Comparison of ENCODE assay signal across 20 cellular contexts in genomic region chr11:100726709-100727108, GRCh38. TPM values are rescaled to one million over a fixed set of nuclear protein-coding genes. Genes with fewer than 3 reads are reported as not detected.
DNase-seq lines count a peak whose midpoint lies in the region; ATAC-seq and TF ChIP-seq lines count a peak whose summit lies in the region.
"Had no signal": no experiment of that assay in that cellular context is flagged by ENCODE, and none has a peak within 500 bp of the region (broad histone marks: within the 10 kb centered on the region; RNA-seq: fewer than 3 reads in every experiment).

No MANE protein-coding gene starts in this region.

- H3K56ac ChIP-seq in H9 (ENCODE audit: insufficient read length, low read depth, low read length), result no peak overlapping the region

- H3K4ac ChIP-seq in H9 (ENCODE audit: low read depth, low read length), result no peak overlapping the region

- H3K79me2 ChIP-seq in GM23338 (replicated peaks; ENCODE audit: insufficient read depth) (peaks cover 67% of the 10 kb centered on the region), H9 (ENCODE audit: insufficient read depth, low read length) (no peaks in the 10 kb centered on the region)

- H3K36me3 ChIP-seq in GM23338 (ENCODE audit: insufficient read depth), result no peaks in the 10 kb centered on the region
- H3K36me3 ChIP-seq in iPS-20b (ENCODE audit: insufficient read depth, low read depth, low read length), result no peaks in the 10 kb centered on the region
- H3K36me3 ChIP-seq: BLaER1 treated with 17β-estradiol and CSF1 and Interleukin-3, amounts not matched to agents 10 nM and 100 nM had no signal

- H3K27ac Mint-ChIP-seq in GM23338 (peak overlapping the region; percentile 90), H9 (peak overlapping the region; percentile 1 to 90 (median 84); a peak in 5 of 7 replicates)
- H3K27ac Mint-ChIP-seq: CD4-positive, alpha-beta memory T cell had no signal

- H2BK12ac ChIP-seq in H9 (ENCODE audit: insufficient read length, low read depth, low read length), result no peak overlapping the region

- TF ChIP-seq CTCF in GM23338 (conservative IDR thresholded peaks at IDR 0.05; ENCODE audit: low read depth in 2 of 2) (no peak), H9 (conservative IDR thresholded peaks at IDR 0.05) (no peak)

- DNase-seq in GM23338 (ENCODE audit: low spot score) (peak; percentile 62), H9 (no peak), NCI-H748 treated with DMSO at 0.1 percent for 48 hours (lab: John Stamatoyannopoulos, UW) (peak; percentile 28), NOMO-1 treated with DMSO at 0.1 percent for 48 hours (lab: John Stamatoyannopoulos, UW; ENCODE audit: unreplicated experiment) (no peak), NCI-H146 treated with DMSO at 0.1 percent for 48 hours (lab: John Stamatoyannopoulos, UW; ENCODE audit: unreplicated experiment) (no peak), SIG-M5 (lab: John Stamatoyannopoulos, UW) (no peak)
- no peak for DNase-seq in activated CD4-positive, alpha-beta T cell treated with anti-CD3 and anti-CD28 coated beads, Interleukin-2, amount 50 U/mL, for 1 hour
- DNase-seq: CD4-positive, alpha-beta memory T cell; GM23248; Karpas-422; MV-4-11; NCI-H1105 treated with DMSO at 0.1 percent for 48 hours; NCI-H187; NCI-H2227 treated with DMSO at 0.1 percent for 48 hours; NCI-H510A; NCI-H82; OCI-M1 had no signal

- H2BK15ac ChIP-seq in H9 (ENCODE audit: low read depth, low read length), result no peak overlapping the region

- H3K4me1 Mint-ChIP-seq in GM23338 (peaks cover 58% of the 10 kb centered on the region), H9 (peaks cover 58 to 65% of the 10 kb centered on the region in 2 experiments)
- H3K4me1 Mint-ChIP-seq: CD4-positive, alpha-beta memory T cell had no signal

- H3K27me3 ChIP-seq in GM23338 (ENCODE audit: insufficient read depth) (no peaks in the 10 kb centered on the region), H9 (ENCODE audit: insufficient read depth, low read length) (no peaks in the 10 kb centered on the region), iPS-20b (ENCODE audit: insufficient read depth, low read length) (no peaks in the 10 kb centered on the region)
- H3K27me3 ChIP-seq: BLaER1 treated with 17β-estradiol and CSF1 and Interleukin-3, amounts not matched to agents 10 nM and 100 nM had no signal

- H2AFZ ChIP-seq in GM23338 (no peak overlapping the region), H9 (ENCODE audit: low read length) (no peak overlapping the region)
- H2AFZ ChIP-seq: GM23248 had no signal

- peak overlapping the region; percentile 32; the same call in 2 of the 3 replicates for H3K4me3 Mint-ChIP-seq in GM23338
- H3K4me3 Mint-ChIP-seq in H9, result peak overlapping the region in 1 of 2 experiments; percentile 36; a peak in 3 of 5 replicates
- H3K4me3 Mint-ChIP-seq: CD4-positive, alpha-beta memory T cell had no signal

- H3K18ac ChIP-seq in H9 (ENCODE audit: insufficient read length, low read depth, low read length), result no peak overlapping the region

- H3K9me3 ChIP-seq in H9 (ENCODE audit: control insufficient read depth, low read depth, low read length) (no peaks in the 10 kb centered on the region), iPS-20b (ENCODE audit: insufficient read depth, low read depth, low read length) (no peaks in the 10 kb centered on the region)

- no peak overlapping the region for H2BK20ac ChIP-seq in H9 (ENCODE audit: low read depth, low read length, poor library complexity, severe bottlenecking)

- no peak overlapping the region for H3T11ph ChIP-seq in H9 (ENCODE audit: low read length)

- no peak overlapping the region for H4K5ac ChIP-seq in H9 (ENCODE audit: insufficient read length, low read depth, low read length)

- no peaks in the 10 kb centered on the region for H3K79me1 ChIP-seq in H9 (ENCODE audit: insufficient read depth, low read depth, low read length, poor library complexity, severe bottlenecking)

- H3K27ac ChIP-seq in GM23338 (ENCODE audit: low read depth) (peak overlapping the region; percentile 67), H9 (ENCODE audit: insufficient read length, low read depth, low read length) (peak overlapping the region; percentile 91), iPS-20b (ENCODE audit: low read length) (peak overlapping the region; percentile 72)
- H3K27ac ChIP-seq: BLaER1 treated with 17β-estradiol and CSF1 and Interleukin-3, amounts not matched to agents 10 nM and 100 nM; GM23248 had no signal

- no peak overlapping the region for H3K23ac ChIP-seq in H9 (ENCODE audit: insufficient read length, low read depth, low read length)

- H2AK5ac ChIP-seq in H9 (ENCODE audit: insufficient read length, low read length), result no peak overlapping the region

- H3K4me3 ChIP-seq in GM23338 (0 out of 2 replicates have a peak overlapping the region, but pooled peaks have one; percentile 7), iPS-20b (ENCODE audit: low read length) (peak overlapping the region; percentile 20; the same call in 1 of the 2 replicates)
- H3K4me3 ChIP-seq: BLaER1 treated with 17β-estradiol and CSF1 and Interleukin-3, amounts not matched to agents 10 nM and 100 nM; GM23248 had no signal

- no peaks in the 10 kb centered on the region for H3K23me2 ChIP-seq in H9 (ENCODE audit: insufficient read length, low read depth, low read length, poor library complexity, severe bottlenecking)

- H4K91ac ChIP-seq in H9 (ENCODE audit: insufficient read length, low read depth, low read length), result no peak overlapping the region

- H3K4me1 ChIP-seq in GM23338 (ENCODE audit: insufficient read depth) (peaks cover 42% of the 10 kb centered on the region), H9 (ENCODE audit: insufficient read depth, low read length) (peaks cover 13% of the 10 kb centered on the region), iPS-20b (ENCODE audit: insufficient read depth, low read length) (peaks cover 50% of the 10 kb centered on the region)
- H3K4me1 ChIP-seq: BLaER1 treated with 17β-estradiol and CSF1 and Interleukin-3, amounts not matched to agents 10 nM and 100 nM had no signal

- no peak overlapping the region for H2BK120ac ChIP-seq in H9 (ENCODE audit: low read depth, low read length, poor library complexity, severe bottlenecking)

- H3K9me3 Mint-ChIP-seq in GM23338 (no peaks in the 10 kb centered on the region), H9 (no peaks in the 10 kb centered on the region)

- no peak overlapping the region for H4K8ac ChIP-seq in H9 (replicated peaks; ENCODE audit: insufficient read length, low read depth, low read length)

- no peak overlapping the region for H2BK5ac ChIP-seq in H9 (ENCODE audit: insufficient read length, low read length)

- ATAC-seq in GM23338, result peak; percentile 81

- no peaks in the 10 kb centered on the region for H4K20me1 ChIP-seq in GM23338 (replicated peaks; ENCODE audit: insufficient read depth)
- H4K20me1 ChIP-seq in H9 (ENCODE audit: control insufficient read depth, insufficient read depth, insufficient read length), result no peaks in the 10 kb centered on the region

- H3K27me3 Mint-ChIP-seq in GM23338 (ENCODE audit: insufficient read depth, low read depth, poor library complexity) (peaks cover 4% of the 10 kb centered on the region), H9 (ENCODE audit: low read depth) (no peaks in the 10 kb centered on the region)
- H3K27me3 Mint-ChIP-seq: CD4-positive, alpha-beta memory T cell had no signal

- H3K9ac ChIP-seq in H9 (ENCODE audit: extremely low read depth, insufficient read length, low read length) (no peak overlapping the region), iPS-20b (ENCODE audit: low read depth, low read length) (no peak overlapping the region)
- H3K9ac ChIP-seq: BLaER1 treated with 17β-estradiol and CSF1 and Interleukin-3, amounts not matched to agents 10 nM and 100 nM; GM23248 had no signal

- no peaks in the 10 kb centered on the region for H3K9me2 ChIP-seq in GM23338 (ENCODE audit: insufficient read depth)

- H3K36me3 Mint-ChIP-seq in GM23338 (ENCODE audit: low read depth), result no peaks in the 10 kb centered on the region
- H3K36me3 Mint-ChIP-seq in H9 (ENCODE audit: insufficient read depth in 1 of 3, low read depth in 3 of 3), result no peaks in the 10 kb centered on the region
- H3K36me3 Mint-ChIP-seq: CD4-positive, alpha-beta memory T cell had no signal

- H3F3A ChIP-seq in GM23338 (replicated peaks; ENCODE audit: low read depth), result no peaks in the 10 kb centered on the region

- H3K4me2 ChIP-seq in GM23338, result peak overlapping the region; percentile 6
- H3K4me2 ChIP-seq in H9 (ENCODE audit: insufficient read depth, insufficient read length, low read length), result peak overlapping the region; percentile 49
- H3K4me2 ChIP-seq: BLaER1 treated with 17β-estradiol and CSF1 and Interleukin-3, amounts not matched to agents 10 nM and 100 nM had no signal

- no peak overlapping the region for H3K14ac ChIP-seq in H9 (ENCODE audit: insufficient read depth, low read length)

- WGBS in H9 (ENCODE audit: extremely low coverage, insufficient read length, low lambda C conversion rate), result no CpG with 5 or more reads among the region's 1 CpG

TF ChIP-seq in GM23338, 12 proteins besides CTCF, POLR2A, EP300 and RAD21 (continues in another document):
- TF ChIP-seq POLR2AphosphoS5 (IDR thresholded peaks at IDR 0.05; ENCODE audit: low read depth), result no peak

RNA-seq across cellular contexts. Expression of gene ARHGAP42, which starts 39.6 kb away (rescaled TPM):
- total RNA-seq in GM23338 (2014; rRNA removed; shearing (Covaris generic)), result 32.2 and 35.7 TPM in 2 replicates
- polyA plus RNA-seq in GM23338 (2016; fragmentation: Nextera tagmentation; extraction: Ambion mirVana), result 23.5 and 23.7 TPM in 2 replicates
- 35.5 and 39.1 TPM in 2 replicates for total RNA-seq in H9 (2021)
- total RNA-seq: CD4-positive, alpha-beta memory T cell; G401 had no signal
- polyA plus RNA-seq: CD4-positive, alpha-beta memory T cell had no signal

Comparison
In these comparisons a context has a peak if more than half of its experiments do, and no peak if none do; other contexts are left out.
1. DNase-seq: peak in GM23338 (single experiment) and NCI-H748 treated with DMSO at 0.1 percent for 48 hours (single experiment); none in H9 (single experiment), NOMO-1 treated with DMSO at 0.1 percent for 48 hours (single experiment), NCI-H146 treated with DMSO at 0.1 percent for 48 hours (single experiment), activated CD4-positive, alpha-beta T cell treated with anti-CD3 and anti-CD28 coated beads, Interleukin-2, amount 50 U/mL, for 1 hour (single experiment) and SIG-M5 (single experiment).
2. Peak in every context shown above with its lines, with median percentiles within 50 percentile points of each other: H3K27ac ChIP-seq.